Comparison of ENCODE assay signal across 8 cellular contexts in genomic region chr16:77211880-77212735, GRCh38. TPM values are rescaled to one million over a fixed set of nuclear protein-coding genes. Genes with fewer than 3 reads are reported as not detected.
DNase-seq lines count a peak whose midpoint lies in the region; ATAC-seq and TF ChIP-seq lines count a peak whose summit lies in the region.

No MANE protein-coding gene starts in this region.

- TF ChIP-seq CTCF in GM10248 (IDR thresholded peaks at IDR 0.05; ENCODE audit: control extremely low read depth, extremely low read depth, low read depth, missing control alignments): no peak
- TF ChIP-seq CTCF in HCT116 (IDR thresholded peaks at IDR 0.05 in 2 of 3, conservative IDR thresholded peaks at IDR 0.05 in 1 of 3; ENCODE audit: borderline replicate concordance in 1 of 3, insufficient read depth in 1 of 3, low read depth in 2 of 3, low read length in 2 of 3): no peak
- TF ChIP-seq CTCF in ascending aorta (IDR thresholded peaks at IDR 0.05): no peak

- no peak for TF ChIP-seq RAD21 in HCT116 (IDR thresholded peaks at IDR 0.05; ENCODE audit: low read depth)

- H3K4me2 ChIP-seq in HCT116 (ENCODE audit: low read length): peak overlapping the region; percentile 91

- BruUV-seq in HCT116 (replicated peaks; lab: Mats Ljungman, UMichigan): no TSS peak

- TF ChIP-seq POLR2A in HCT116 (IDR thresholded peaks at IDR 0.05; ENCODE audit: borderline replicate concordance, extremely low read depth, insufficient read depth, insufficient read length): peak; percentile 53

- no peaks in the 10 kb centered on the region for H3K27me3 ChIP-seq in HCT116 (ENCODE audit: insufficient read depth, low read length)
- no peaks in the 10 kb centered on the region for H3K27me3 ChIP-seq in ascending aorta

- H3K4me1 ChIP-seq in HCT116 (ENCODE audit: control insufficient read depth in 1 of 2, insufficient read depth in 2 of 2, low read length in 2 of 2): peaks cover 41 to 58% of the 10 kb centered on the region in 2 experiments
- peaks cover 0 to 6% of the 10 kb centered on the region in 2 donors for H3K4me1 ChIP-seq in ascending aorta

- ATAC-seq in HCT116: peak; percentile 59

- H3K9me3 ChIP-seq in HCT116 (ENCODE audit: control insufficient read depth in 1 of 2, insufficient read depth in 1 of 2, low read depth in 1 of 2, low read length in 2 of 2): no peaks in the 10 kb centered on the region
- H3K9me3 ChIP-seq in ascending aorta: no peaks in the 10 kb centered on the region

- H3K4me3 ChIP-seq in HCT116 (replicated peaks in 1 of 2; ENCODE audit: low read depth in 1 of 2, low read length in 2 of 2) (peak overlapping the region; percentile 69 to 83), ascending aorta (peak overlapping the region; percentile 75 to 86)

- H2AFZ ChIP-seq in HCT116 (ENCODE audit: low read depth, low read length, poor library complexity, severe bottlenecking): no peak overlapping the region

- no peaks in the 10 kb centered on the region for H4K20me1 ChIP-seq in HCT116 (ENCODE audit: insufficient read depth)

- no peaks in the 10 kb centered on the region for H3K9me2 ChIP-seq in HCT116 (ENCODE audit: insufficient read depth)

- H3K79me2 ChIP-seq in HCT116 (ENCODE audit: insufficient read depth, low read length): no peaks in the 10 kb centered on the region

- RAD21 ChIA-PET in HCT116 (lab: Charles Lee; ENCODE audit: low non-redundant PET in 1 of 2, low total read pairs in 2 of 2, uncharacterized antibody in 2 of 2, unreplicated experiment in 2 of 2): no interaction called here

- DNase-seq in GM10248 (ENCODE audit: extremely low spot score): peak; percentile 83
- DNase-seq in HCT116 (ENCODE audit: low read depth, low spot score): no peak
- DNase-seq in NCI-H1048 (lab: John Stamatoyannopoulos, UW): peak; percentile 22
- DNase-seq in T-helper 1 cell: peak; percentile 53 to 77 (median 67)
- DNase-seq in ascending aorta (ENCODE audit: low spot score in 2 of 2): peak in 1 of 2 donors; percentile 70
- DNase-seq in iris pigment epithelial cell (ENCODE audit: low read depth): peak; percentile 29
- DNase-seq in stimulated activated CD4-positive, alpha-beta T cell treated with anti-CD3 and anti-CD28 coated beads, Interleukin-2, amount 100 ng/mL, for 24 hours: peak; percentile 70 to 80
- no peak for DNase-seq in middle frontal gyrus (ENCODE audit: extremely low spot score, low spot score)

- CTCF ChIA-PET in GM10248 (lab: Yijun Ruan, JAX) (interaction anchor here (1.0 to 2.4 kb wide), 4 partner anchors 10 to 372 kb away, joined by 3 to 6 read pairs (median 4); no protein-coding TSS in a partner anchor), HCT116 (lab: Charles Lee) (no interaction called here)

- H3K36me3 ChIP-seq in HCT116 (ENCODE audit: control insufficient read depth in 1 of 2, insufficient read depth in 2 of 2, low read length in 2 of 2) (no peaks in the 10 kb centered on the region), ascending aorta (no peaks in the 10 kb centered on the region)

- H3K9ac ChIP-seq in HCT116 (ENCODE audit: low read length): peak overlapping the region; percentile 95

- H3K27ac ChIP-seq in HCT116 (ENCODE audit: low read depth, low read length): peak overlapping the region; percentile 89
- peak overlapping the region; percentile 22 to 65 for H3K27ac ChIP-seq in ascending aorta

- intact Hi-C loops in HCT116 (cut with micrococcal nuclease): loop anchor here (2.0 kb wide), 1 partner anchor 21 kb away; the partner anchor contains the start of gene MON1B
- intact Hi-C loops in ascending aorta (cut with DNase I): no loop called here

- POLR2A ChIA-PET in GM10248 (lab: Yijun Ruan, JAX) (no interaction called here), HCT116 (lab: Charles Lee) (interaction anchor here (1.4 kb wide), 1 partner anchor 9 kb away, joined by 3 read pairs; no protein-coding TSS in a partner anchor)

TF ChIP-seq in HCT116, 20 proteins besides CTCF, POLR2A, EP300 and RAD21:
- no peak for TF ChIP-seq ATF3 (IDR thresholded peaks at IDR 0.05)
- TF ChIP-seq TCF7L2 (IDR thresholded peaks at IDR 0.05; ENCODE audit: borderline replicate concordance, extremely low read depth, insufficient read depth, insufficient read length): no peak
- TF ChIP-seq SRF (IDR thresholded peaks at IDR 0.05; ENCODE audit: low read depth): no peak
- TF ChIP-seq EZH2 (IDR thresholded peaks at IDR 0.05): no peak
- TF ChIP-seq ELF1 (IDR thresholded peaks at IDR 0.05; ENCODE audit: borderline replicate concordance, low read depth): no peak
- TF ChIP-seq EGR1 (IDR thresholded peaks at IDR 0.05; ENCODE audit: low read depth): peak; percentile 77
- peak; percentile 48 for TF ChIP-seq SP1 (IDR thresholded peaks at IDR 0.05; ENCODE audit: low read depth)
- TF ChIP-seq MAX (IDR thresholded peaks at IDR 0.05): peak; percentile 85
- TF ChIP-seq EZH2phosphoT487 (IDR thresholded peaks at IDR 0.05; ENCODE audit: borderline replicate concordance): no peak
- TF ChIP-seq ZFX (IDR thresholded peaks at IDR 0.05): no peak; the same call in none of the 2 replicates
- TF ChIP-seq FOSL1 (IDR thresholded peaks at IDR 0.05; ENCODE audit: low read depth): no peak
- 0 out of 2 replicates have a peak, but pooled peaks have one; percentile 19 for TF ChIP-seq CBX3 (IDR thresholded peaks at IDR 0.05; ENCODE audit: low read depth)
- no peak for TF ChIP-seq JUND (IDR thresholded peaks at IDR 0.05)
- TF ChIP-seq SIN3A (IDR thresholded peaks at IDR 0.05; ENCODE audit: low read depth): peak; percentile 52; the same call in 1 of the 2 replicates
- peak; percentile 75 for TF ChIP-seq YY1 (IDR thresholded peaks at IDR 0.05; ENCODE audit: extremely low read depth, insufficient replicate concordance, low read depth, low read length)
- no peak for TF ChIP-seq CEBPB (IDR thresholded peaks at IDR 0.05; ENCODE audit: low read depth)
- peak; percentile 83 for TF ChIP-seq POLR2AphosphoS5 (IDR thresholded peaks at IDR 0.05; ENCODE audit: low read depth, low read length)

RNA-seq across cellular contexts. Expression of gene SYCE1L, which starts 12.9 kb away (rescaled TPM):
- 25.7 TPM for total RNA-seq in HCT116 (2021; ENCODE audit: unreplicated experiment)
- polyA plus RNA-seq in HCT116 (2012): 12.9 and 28.6 TPM in 2 replicates
- not detected for total RNA-seq in ascending aorta

RNA-seq across cellular contexts. Expression of gene MON1B, which starts 21.1 kb away (rescaled TPM):
- total RNA-seq in HCT116 (2021; ENCODE audit: unreplicated experiment) (34.7 TPM), ascending aorta (31.9 TPM)
- polyA plus RNA-seq in HCT116 (2012): 22.3 and 30.4 TPM in 2 replicates

Comparison
In these comparisons a context has a peak if more than half of its experiments do, and no peak if none do; other contexts are left out.
1. DNase-seq: peak in GM10248 (single experiment), NCI-H1048 (single experiment), T-helper 1 cell (5 of 5), iris pigment epithelial cell (single experiment) and stimulated activated CD4-positive, alpha-beta T cell treated with anti-CD3 and anti-CD28 coated beads, Interleukin-2, amount 100 ng/mL, for 24 hours (2 of 2); none in HCT116 (single experiment) and middle frontal gyrus (single experiment).
2. RNA of gene SYCE1L, which starts 12.9 kb away (total RNA-seq): 25.7 TPM in HCT116 (single experiment); not detected in ascending aorta (single experiment); every median in the first group is over 10 times any median in the second.